ENCODE assay signal across 32 cellular contexts in genomic region chr17:57125866-57126265, GRCh38.
"Had no signal": no experiment of that assay in that cellular context is flagged by ENCODE, and none has a peak within 500 bp of the region (broad histone marks: within the 10 kb centered on the region; RNA-seq: fewer than 3 reads in every experiment).

No MANE protein-coding gene starts in this region.

- H3K9ac ChIP-seq: neural progenitor cell, parathyroid adenoma had no signal

- H3K4me3 Mint-ChIP-seq: activated naive CD8-positive, alpha-beta T cell treated with anti-CD3 and anti-CD28 coated beads, Interleukin-2, amount 10 ng/mL, durations not matched to agents 7 days and 5 days; activated T-helper 1 cell treated with anti-CD3 and anti-CD28 coated beads, Interleukin-12 subunit alpha, Interleukin-12 subunit beta, Interleukin-2, Interleukin-4 antibody, amounts not matched to agents 30 ng/mL and 10 ng/mL and 1 ng/mL, durations not matched to agents 14 hours and 24 hours and 36 hours; brain; effector memory CD8-positive, alpha-beta T cell; naive B cell; neural progenitor cell; stimulated activated memory B cell treated with anti-CD40 and anti-IgM and Interleukin-4, amounts not matched to agents 10 μg/mL and 1 μg/mL and 100 μg/mL, for 72 hours; stimulated activated naive CD8-positive, alpha-beta T cell treated with anti-CD3 and anti-CD28 coated beads, Interleukin-15, amount 100 ng/mL, for 72 hours; T-helper 1 cell treated with Interleukin-12 subunit alpha and Interleukin-12 subunit beta and Interleukin-4 antibody, amounts not matched to agents 30 μg/mL and 1 μg/mL, for 36 hours had no signal

- H3K4me1 Mint-ChIP-seq: stimulated activated memory B cell treated with anti-CD40 and anti-IgM and Interleukin-4, amounts not matched to agents 10 μg/mL and 1 μg/mL and 100 μg/mL, for 72 hours had no signal

- H3K27ac ChIP-seq: ascending aorta, cardiac muscle cell, coronary artery, gastroesophageal sphincter, hepatocyte, neural progenitor cell, parathyroid adenoma, thyroid gland, upper lobe of right lung, VCaP had no signal

- H3K36me3 Mint-ChIP-seq: naive B cell had no signal

- H3K9me3 ChIP-seq: ascending aorta, gastroesophageal sphincter, thyroid gland, upper lobe of right lung had no signal

- FAIRE-seq: TTC549 had no signal

- H3K79me2 ChIP-seq: hepatocyte, parathyroid adenoma had no signal

- H3K27ac Mint-ChIP-seq: activated naive CD8-positive, alpha-beta T cell treated with anti-CD3 and anti-CD28 coated beads, Interleukin-2, amount 10 ng/mL, durations not matched to agents 7 days and 5 days; activated T-helper 1 cell treated with anti-CD3 and anti-CD28 coated beads, Interleukin-12 subunit alpha, Interleukin-12 subunit beta, Interleukin-2, Interleukin-4 antibody, amounts not matched to agents 30 ng/mL and 10 ng/mL and 1 ng/mL, durations not matched to agents 14 hours and 24 hours and 36 hours; effector memory CD8-positive, alpha-beta T cell; neural progenitor cell; stimulated activated memory B cell treated with anti-CD40 and anti-IgM and Interleukin-4, amounts not matched to agents 10 μg/mL and 1 μg/mL and 100 μg/mL, for 72 hours; T-helper 1 cell treated with Interleukin-12 subunit alpha and Interleukin-12 subunit beta and Interleukin-4 antibody, amounts not matched to agents 30 μg/mL and 1 μg/mL, for 36 hours had no signal

- H3K4me2 ChIP-seq: hepatocyte, neural progenitor cell had no signal

- ATAC-seq: effector memory CD8-positive, alpha-beta T cell; gastroesophageal sphincter; left ventricle myocardium superior; right cardiac atrium; stimulated activated memory B cell treated with anti-CD40 and anti-IgM and Interleukin-4, amounts not matched to agents 10 μg/mL and 1 μg/mL and 100 μg/mL, for 72 hours; stimulated activated naive CD8-positive, alpha-beta T cell treated with anti-CD3 and anti-CD28 coated beads, Interleukin-15, amount 100 ng/mL, for 72 hours; upper lobe of right lung had no signal

- H2AFZ ChIP-seq: hepatocyte, neural progenitor cell, parathyroid adenoma had no signal

- H3K4me1 ChIP-seq: ascending aorta, neural progenitor cell, thyroid gland, upper lobe of right lung had no signal

- H3K27me3 Mint-ChIP-seq: activated naive CD8-positive, alpha-beta T cell treated with anti-CD3 and anti-CD28 coated beads, Interleukin-2, amount 10 ng/mL, durations not matched to agents 7 days and 5 days; effector memory CD8-positive, alpha-beta T cell; naive B cell; stimulated activated naive CD8-positive, alpha-beta T cell treated with anti-CD3 and anti-CD28 coated beads, Interleukin-15, amount 100 ng/mL, for 72 hours had no signal

- DNase-seq: activated CD4-positive, alpha-beta T cell treated with anti-CD3 and anti-CD28 coated beads for 4 hours; activated CD4-positive, alpha-beta T cell treated with anti-CD3 and anti-CD28 coated beads, Interleukin-2, amount 50 U/mL, for 4 hours; activated gamma-delta T cell; activated naive CD8-positive, alpha-beta T cell treated with anti-CD3 and anti-CD28 coated beads, Interleukin-2, amount 10 ng/mL, durations not matched to agents 7 days and 5 days; activated T-cell treated with anti-CD3 and anti-CD28 coated beads for 4 hours; effector memory CD8-positive, alpha-beta T cell; erythroblast; islet precursor cell; left ventricle myocardium superior; naive B cell; occipital lobe; right cardiac atrium; stimulated activated CD4-positive, alpha-beta T cell treated with anti-CD3 and anti-CD28 coated beads, Interleukin-4, amount 100 ng/mL, for 24 hours; stimulated activated naive CD8-positive, alpha-beta T cell treated with anti-CD3 and anti-CD28 coated beads, Interleukin-15, amount 100 ng/mL, for 72 hours; SW 1271; T-helper 9 cell; thyroid gland; upper lobe of right lung had no signal

- H3K36me3 ChIP-seq: cardiac muscle cell, neural progenitor cell had no signal

- H3K9me3 Mint-ChIP-seq: activated naive CD8-positive, alpha-beta T cell treated with anti-CD3 and anti-CD28 coated beads, Interleukin-2, amount 10 ng/mL, durations not matched to agents 7 days and 5 days; activated T-helper 1 cell treated with anti-CD3 and anti-CD28 coated beads, Interleukin-12 subunit alpha, Interleukin-12 subunit beta, Interleukin-2, Interleukin-4 antibody, amounts not matched to agents 30 ng/mL and 10 ng/mL and 1 ng/mL, durations not matched to agents 14 hours and 24 hours and 36 hours; brain; effector memory CD8-positive, alpha-beta T cell; naive B cell; neural progenitor cell; stimulated activated memory B cell treated with anti-CD40 and anti-IgM and Interleukin-4, amounts not matched to agents 10 μg/mL and 1 μg/mL and 100 μg/mL, for 72 hours; stimulated activated naive CD8-positive, alpha-beta T cell treated with anti-CD3 and anti-CD28 coated beads, Interleukin-15, amount 100 ng/mL, for 72 hours; T-helper 1 cell treated with Interleukin-12 subunit alpha and Interleukin-12 subunit beta and Interleukin-4 antibody, amounts not matched to agents 30 μg/mL and 1 μg/mL, for 36 hours had no signal

- H3K4me3 ChIP-seq: ascending aorta, cardiac muscle cell, coronary artery, dorsolateral prefrontal cortex, gastroesophageal sphincter, hepatocyte, neural progenitor cell, thyroid gland, upper lobe of right lung had no signal

- H3K27me3 ChIP-seq: ascending aorta, cardiac muscle cell, dorsolateral prefrontal cortex, gastroesophageal sphincter, hepatocyte, neural progenitor cell, thyroid gland, upper lobe of right lung had no signal
